In the genomic region with DNA sequence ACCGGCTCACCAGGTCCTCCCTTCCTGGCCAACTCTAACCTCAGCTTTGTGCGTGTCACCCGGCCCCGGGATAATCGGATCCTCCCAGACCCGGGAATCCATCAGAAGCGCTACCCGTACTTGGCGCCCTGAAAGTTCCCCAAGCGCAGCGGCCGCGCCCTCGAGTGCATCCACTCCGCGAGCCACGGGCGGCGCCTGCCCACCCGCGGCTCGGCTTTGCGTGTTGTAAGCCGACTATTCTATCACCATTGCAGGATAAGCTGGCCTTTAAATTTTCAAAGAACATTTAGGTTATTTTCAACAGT, we compare ENCODE assay signal across 8 cellular contexts. TPM values are rescaled to one million over a fixed set of nuclear protein-coding genes. Genes with fewer than 3 reads are reported as not detected.
DNase-seq lines count a peak whose midpoint lies in the region; ATAC-seq and TF ChIP-seq lines count a peak whose summit lies in the region.

No MANE protein-coding gene starts in this region.

- ATAC-seq in GM18498 (IDR thresholded peaks at IDR 0.05; ENCODE audit: unreplicated experiment) (no peak), GM21381 (IDR thresholded peaks at IDR 0.05; ENCODE audit: unreplicated experiment) (no peak)

- H3K36me3 Mint-ChIP-seq in HFFc6 (ENCODE audit: low read depth) = no peaks in the 10 kb centered on the region; the same call in 1 of the 2 replicates

- no peak for TF ChIP-seq CTCF in ascending aorta (IDR thresholded peaks at IDR 0.05)
- TF ChIP-seq CTCF in HFFc6 (IDR thresholded peaks at IDR 0.05) = no peak

- H3K4me1 ChIP-seq in NT2/D1 (ENCODE audit: insufficient read depth, insufficient read length) (no peaks in the 10 kb centered on the region), ascending aorta (no peaks in the 10 kb centered on the region)

- H3K27me3 ChIP-seq in NT2/D1 (ENCODE audit: insufficient read depth, insufficient read length) (peaks cover 59% of the 10 kb centered on the region), ascending aorta (no peaks in the 10 kb centered on the region)

- intact Hi-C loops in ascending aorta (cut with DNase I) = loop anchor here (2.0 to 10.0 kb wide), 9 partner anchors 63 to 814 kb away; partner anchors contain the start of genes COMMD3, DNAJC1, PIP4K2A and SKIDA1

- peak overlapping the region; percentile 45 for H3K4me3 ChIP-seq in NT2/D1 (ENCODE audit: insufficient read length, low read depth)
- H3K4me3 ChIP-seq in ascending aorta = peak overlapping the region; percentile 81 to 93

- H3K9me3 Mint-ChIP-seq in HFFc6 = no peaks in the 10 kb centered on the region

- H3K27ac ChIP-seq in ascending aorta = peak overlapping the region; percentile 98

- H3K27ac Mint-ChIP-seq in HFFc6 = no peak overlapping the region

- no peak overlapping the region for H3K9ac ChIP-seq in NT2/D1 (ENCODE audit: insufficient read length, low read depth)

- H3K27me3 Mint-ChIP-seq in HFFc6 (ENCODE audit: insufficient read depth) = peaks cover 25% of the 10 kb centered on the region

- H3K9me3 ChIP-seq in NT2/D1 (ENCODE audit: insufficient read depth, low read length) = no peaks in the 10 kb centered on the region
- H3K9me3 ChIP-seq in ascending aorta = no peaks in the 10 kb centered on the region

- peaks cover 12% of the 10 kb centered on the region for H3K4me1 Mint-ChIP-seq in HFFc6 (ENCODE audit: low read depth)

- no peak for DNase-seq in NT2/D1 (ENCODE audit: low read depth, low spot score)
- DNase-seq in ascending aorta (ENCODE audit: low spot score in 2 of 2) = peak in 1 of 2 donors; percentile 77
- peak; percentile 61 for DNase-seq in islet precursor cell
- peak; percentile 27 to 33 for DNase-seq in stimulated activated CD4-positive, alpha-beta T cell treated with anti-CD3 and anti-CD28 coated beads, Interleukin-2, amount 100 ng/mL, for 48 hours
- DNase-seq in middle frontal gyrus (ENCODE audit: extremely low spot score, low spot score) = no peak
- no peak for DNase-seq in HFFc6

- no peak overlapping the region for H3K4me3 Mint-ChIP-seq in HFFc6

- H3K36me3 ChIP-seq in NT2/D1 (ENCODE audit: insufficient read depth, insufficient read length, low read length) (no peaks in the 10 kb centered on the region), ascending aorta (no peaks in the 10 kb centered on the region)

RNA-seq across cellular contexts. Expression of gene EBLN1, which starts 35.7 kb away (rescaled TPM):
- not detected for total RNA-seq in ascending aorta
- not detected for total RNA-seq in HFFc6 (2021; fragmentation: NEBNext Ultra II Directional; extraction: Animal tissue kit (Norgen Biotek cat#: 25700))

Comparison
In these comparisons a context has a peak if more than half of its experiments do, and no peak if none do; other contexts are left out.
1. DNase-seq: peak in islet precursor cell (single experiment) and stimulated activated CD4-positive, alpha-beta T cell treated with anti-CD3 and anti-CD28 coated beads, Interleukin-2, amount 100 ng/mL, for 48 hours (2 of 2); none in NT2/D1 (single experiment), middle frontal gyrus (single experiment) and HFFc6 (single experiment).